ENCODE assay signal across 8 cellular contexts in genomic region chr1:74689800-74690696, GRCh38. TPM values are rescaled to one million over a fixed set of nuclear protein-coding genes. Genes with fewer than 3 reads are reported as not detected.
DNase-seq lines count a peak whose midpoint lies in the region; TF ChIP-seq lines count a peak whose summit lies in the region.

No MANE protein-coding gene starts in this region.

- intact Hi-C loops in vagina (cut with DNase I) = no loop called here

- TF ChIP-seq CTCF in HEK293 (tag by site-specific recombination; IDR thresholded peaks at IDR 0.05) (0 out of 2 replicates have a peak, but pooled peaks have one; percentile 51), vagina (IDR thresholded peaks at IDR 0.05) (peak; percentile 27 to 71 (median 67))

- H3K36me3 ChIP-seq in HEK293 (ENCODE audit: control insufficient read depth in 2 of 2, insufficient read depth in 1 of 2, low read length in 2 of 2) (no peaks in the 10 kb centered on the region), vagina (no peaks in the 10 kb centered on the region)

- CTCF ChIA-PET in HEK293 (lab: Yijun Ruan, JAX) = interaction anchor here (0.6 to 3.9 kb wide), 27 partner anchors 10 to 1349 kb away, joined by 3 to 32 read pairs (median 4); partner anchors contain the start of genes CRYZ and TYW3

- no peak for TF ChIP-seq POLR2A in vagina (IDR thresholded peaks at IDR 0.05)

- H3K27ac ChIP-seq in HEK293 (ENCODE audit: extremely low read depth, low read depth, low read length) = no peak overlapping the region
- no peak overlapping the region for H3K27ac ChIP-seq in vagina

- peak; percentile 7 for DNase-seq in A172 (ENCODE audit: low spot score)
- DNase-seq in GM03348 (ENCODE audit: low spot score) = peak; percentile 48
- DNase-seq in NCI-H146 treated with DMSO at 0.1 percent for 48 hours (lab: John Stamatoyannopoulos, UW; ENCODE audit: unreplicated experiment) = peak; percentile 72
- DNase-seq in T1000 (lab: John Stamatoyannopoulos, UW) = peak; percentile 32
- DNase-seq in effector CD4-positive, alpha-beta T cell = peak; percentile 28
- peak; percentile 49 for DNase-seq in mucosa of gallbladder (ENCODE audit: low spot score)
- DNase-seq in vagina (ENCODE audit: extremely low spot score in 2 of 2) = no peak

- no peaks in the 10 kb centered on the region for H3K4me1 ChIP-seq in HEK293 (ENCODE audit: control insufficient read depth, insufficient read depth, low read length)
- H3K4me1 ChIP-seq in vagina = no peaks in the 10 kb centered on the region

- H3K4me3 ChIP-seq in HEK293 (ENCODE audit: low read depth, low read length) (no peak overlapping the region), vagina (no peak overlapping the region)

- no peaks in the 10 kb centered on the region for H3K9me3 ChIP-seq in HEK293 (ENCODE audit: control insufficient read depth, insufficient read depth, low read depth, low read length)
- H3K9me3 ChIP-seq in vagina = no peaks in the 10 kb centered on the region

- POLR2A ChIA-PET in HEK293 (lab: Yijun Ruan, JAX) = no interaction called here

- H3K27me3 ChIP-seq in vagina = no peaks in the 10 kb centered on the region

TF ChIP-seq in HEK293, 187 proteins besides CTCF, POLR2A, EP300 and RAD21:
- TF ChIP-seq ZNF660 (tag by site-specific recombination; IDR thresholded peaks at IDR 0.05) = peak; percentile 48; the same call in 1 of the 2 replicates
- TF ChIP-seq ZNF654 (tag by site-specific recombination; IDR thresholded peaks at IDR 0.05; ENCODE audit: low read depth) = peak; percentile 89
- TF ChIP-seq ZNF211 (tag by site-specific recombination; IDR thresholded peaks at IDR 0.05; ENCODE audit: low read depth) = no peak
TF ChIP-seq in HEK293: peak in this region for 2.

RNA-seq across cellular contexts. Expression of gene ERICH3, which starts 16.5 kb away (rescaled TPM):
- total RNA-seq in A172 (2014; rRNA removed; shearing (Covaris generic)) = 0.07 TPM in 1 of 2 replicates, not detected in the other
- total RNA-seq in mucosa of gallbladder = 0.09 TPM
- total RNA-seq in vagina = 0.49 TPM

RNA-seq across cellular contexts. Expression of gene CRYZ, which starts 42.8 kb away (rescaled TPM):
- 19.8 and 27.2 TPM in 2 replicates for total RNA-seq in A172 (2014; rRNA removed; shearing (Covaris generic))
- total RNA-seq in mucosa of gallbladder (174 TPM), vagina (32.7 TPM)

RNA-seq across cellular contexts. Expression of gene TYW3, which starts 42.9 kb away (rescaled TPM):
- total RNA-seq in A172 (2014; rRNA removed; shearing (Covaris generic)) = 10.8 and 12.0 TPM in 2 replicates
- total RNA-seq in mucosa of gallbladder (14.2 TPM), vagina (8.8 TPM)

Comparison
In these comparisons a context has a peak if more than half of its experiments do, and no peak if none do; other contexts are left out.
1. DNase-seq: peak in A172 (single experiment), GM03348 (single experiment), NCI-H146 treated with DMSO at 0.1 percent for 48 hours (single experiment), T1000 (single experiment), effector CD4-positive, alpha-beta T cell (single experiment) and mucosa of gallbladder (single experiment); none in vagina (0 of 2).